ENCODE assay signal across 15 cellular contexts in genomic region chr1:68104155-68104554, GRCh38. TPM values are rescaled to one million over a fixed set of nuclear protein-coding genes. Genes with fewer than 3 reads are reported as not detected.
DNase-seq lines count a peak whose midpoint lies in the region; ATAC-seq and TF ChIP-seq lines count a peak whose summit lies in the region.
"Had no signal": no experiment of that assay in that cellular context is flagged by ENCODE, and none has a peak within 500 bp of the region (broad histone marks: within the 10 kb centered on the region; RNA-seq: fewer than 3 reads in every experiment).

No MANE protein-coding gene starts in this region.

- H4K20me1 ChIP-seq in PC-3 (ENCODE audit: low read length) (no peaks in the 10 kb centered on the region), fibroblast of lung (ENCODE audit: control insufficient read depth, extremely low read depth, insufficient read depth, low read length) (no peaks in the 10 kb centered on the region)
- H4K20me1 ChIP-seq: BLaER1 treated with 17β-estradiol and CSF1 and Interleukin-3, amounts not matched to agents 10 nM and 100 nM had no signal

- H2AFZ ChIP-seq in PC-3 (ENCODE audit: low read length) (no peak overlapping the region), fibroblast of lung (ENCODE audit: low read length) (no peak overlapping the region)

- no peaks in the 10 kb centered on the region for H3K9me2 ChIP-seq in PC-3 (replicated peaks; ENCODE audit: low read length)

- CTCF ChIA-PET in PC-3 (lab: Charles Lee), result interaction anchor here (1.0 kb wide), 1 partner anchor 569 kb away, joined by 4 read pairs; no protein-coding TSS in a partner anchor

- H3K4me1 ChIP-seq in PC-3 (ENCODE audit: insufficient read depth, low read length) (peaks cover 5% of the 10 kb centered on the region), fibroblast of lung (ENCODE audit: control insufficient read depth, extremely low read depth, insufficient read depth, low read length) (peaks cover 3% of the 10 kb centered on the region), ovary (ENCODE audit: insufficient read depth) (peaks cover 3% of the 10 kb centered on the region), colonic mucosa (peaks cover 3% of the 10 kb centered on the region)
- H3K4me1 ChIP-seq: BLaER1 treated with 17β-estradiol and CSF1 and Interleukin-3, amounts not matched to agents 10 nM and 100 nM had no signal

- no peak for TF ChIP-seq EP300 in ovary (IDR thresholded peaks at IDR 0.05)

- H3K9ac ChIP-seq in PC-3 (ENCODE audit: low read length) (no peak overlapping the region), fibroblast of lung (ENCODE audit: insufficient read depth, low read length) (no peak overlapping the region), colonic mucosa (ENCODE audit: low read depth in 2 of 2, low read length in 2 of 2) (no peak overlapping the region)
- H3K9ac ChIP-seq: BLaER1 treated with 17β-estradiol and CSF1 and Interleukin-3, amounts not matched to agents 10 nM and 100 nM had no signal

- H3K36me3 ChIP-seq in PC-3 (ENCODE audit: low read depth, low read length), result no peaks in the 10 kb centered on the region
- no peaks in the 10 kb centered on the region for H3K36me3 ChIP-seq in fibroblast of lung (ENCODE audit: control insufficient read depth, insufficient read depth, low read length)
- H3K36me3 ChIP-seq in ovary, result no peaks in the 10 kb centered on the region
- H3K36me3 ChIP-seq in colonic mucosa, result no peaks in the 10 kb centered on the region
- H3K36me3 ChIP-seq: BLaER1 treated with 17β-estradiol and CSF1 and Interleukin-3, amounts not matched to agents 10 nM and 100 nM had no signal

- no peak overlapping the region for H3K4me2 ChIP-seq in PC-3 (ENCODE audit: low read length)
- no peak overlapping the region for H3K4me2 ChIP-seq in fibroblast of lung (ENCODE audit: extremely low read depth, insufficient read depth, low read length)
- H3K4me2 ChIP-seq: BLaER1 treated with 17β-estradiol and CSF1 and Interleukin-3, amounts not matched to agents 10 nM and 100 nM had no signal

- no peaks in the 10 kb centered on the region for H3K27me3 Mint-ChIP-seq in osteocyte (ENCODE audit: unreplicated experiment)

- H3K4me3 Mint-ChIP-seq in osteocyte (ENCODE audit: unreplicated experiment), result no peak overlapping the region
- H3K4me3 Mint-ChIP-seq: activated CD8-positive, alpha-beta T cell treated with anti-CD3 and anti-CD28 coated beads, Interleukin-2, amount 10 ng/mL, durations not matched to agents 7 days and 5 days had no signal

- H3K36me3 Mint-ChIP-seq in osteocyte (ENCODE audit: unreplicated experiment), result peaks cover 9% of the 10 kb centered on the region

- no TSS peak for BruUV-seq in PC-3 (replicated peaks; lab: Mats Ljungman, UMichigan)

- H3K4me3 ChIP-seq in PC-3 (ENCODE audit: low read length), result no peak overlapping the region
- H3K4me3 ChIP-seq in fibroblast of lung (replicated peaks in 1 of 4; ENCODE audit: control extremely low read depth in 1 of 4, insufficient read depth in 1 of 4, low read depth in 3 of 4, low read length in 4 of 4), result no peak overlapping the region
- no peak overlapping the region for H3K4me3 ChIP-seq in ovary
- H3K4me3 ChIP-seq in colonic mucosa, result no peak overlapping the region
- H3K4me3 ChIP-seq: BLaER1 treated with 17β-estradiol and CSF1 and Interleukin-3, amounts not matched to agents 10 nM and 100 nM had no signal

- DNase-seq in ELR (ENCODE audit: low read depth) (peak; percentile 40), PC-3 (peak; percentile 32), fibroblast of lung (ENCODE audit: low read depth in 2 of 2) (peak; percentile 71 to 89), osteocyte (ENCODE audit: extremely low spot score, unreplicated experiment) (no peak), ovary (no peak), erythroblast (lab: John Stamatoyannopoulos, UW) (no peak), LoVo (ENCODE audit: low spot score) (no peak), colonic mucosa (no peak)
- DNase-seq: activated CD8-positive, alpha-beta T cell treated with anti-CD3 and anti-CD28 coated beads, Interleukin-2, amount 10 ng/mL, durations not matched to agents 7 days and 5 days; activated gamma-delta T cell treated with Interleukin-2 at 50 U/mL for 16 hours; NCI-H446; stimulated activated naive CD4-positive, alpha-beta T cell treated with Interleukin-2 at 50 U/mL for 16 hours had no signal

- H3K9me3 Mint-ChIP-seq in osteocyte (ENCODE audit: unreplicated experiment), result no peaks in the 10 kb centered on the region

- H3K27ac Mint-ChIP-seq in osteocyte (ENCODE audit: unreplicated experiment), result peak overlapping the region; percentile 62
- H3K27ac Mint-ChIP-seq: activated CD8-positive, alpha-beta T cell treated with anti-CD3 and anti-CD28 coated beads, Interleukin-2, amount 10 ng/mL, durations not matched to agents 7 days and 5 days had no signal

- H3K9me3 ChIP-seq in PC-3 (ENCODE audit: low read length) (no peaks in the 10 kb centered on the region), fibroblast of lung (ENCODE audit: control insufficient read depth, insufficient read depth, low read depth, low read length) (no peaks in the 10 kb centered on the region), ovary (no peaks in the 10 kb centered on the region), colonic mucosa (no peaks in the 10 kb centered on the region)
- H3K9me3 ChIP-seq: BLaER1 treated with 17β-estradiol and CSF1 and Interleukin-3, amounts not matched to agents 10 nM and 100 nM had no signal

- ATAC-seq in PC-3, result no peak; the same call in 1 of the 2 replicates
- ATAC-seq: activated CD8-positive, alpha-beta T cell treated with anti-CD3 and anti-CD28 coated beads, Interleukin-2, amount 10 ng/mL, durations not matched to agents 7 days and 5 days had no signal

- H3K27me3 ChIP-seq in PC-3 (ENCODE audit: low read length) (no peaks in the 10 kb centered on the region), fibroblast of lung (ENCODE audit: control insufficient read depth, insufficient read depth, low read length) (no peaks in the 10 kb centered on the region), ovary (no peaks in the 10 kb centered on the region), colonic mucosa (no peaks in the 10 kb centered on the region)
- H3K27me3 ChIP-seq: BLaER1 treated with 17β-estradiol and CSF1 and Interleukin-3, amounts not matched to agents 10 nM and 100 nM had no signal

- H3K4me1 Mint-ChIP-seq in osteocyte (ENCODE audit: unreplicated experiment), result peaks cover 16% of the 10 kb centered on the region

- TF ChIP-seq CTCF in PC-3 (conservative IDR thresholded peaks at IDR 0.05; ENCODE audit: low read depth, low read length) (no peak), fibroblast of lung (conservative IDR thresholded peaks at IDR 0.05 in 1 of 2, IDR thresholded peaks at IDR 0.05 in 1 of 2; ENCODE audit: low read depth in 1 of 2, low read length in 2 of 2) (no peak), osteocyte (IDR thresholded peaks at IDR 0.05) (no peak), ovary (IDR thresholded peaks at IDR 0.05) (no peak), colonic mucosa (IDR thresholded peaks at IDR 0.05) (no peak)

- H3F3A ChIP-seq in PC-3 (ENCODE audit: low read length, unreplicated experiment), result no peaks in the 10 kb centered on the region

- H3K79me2 ChIP-seq in PC-3 (ENCODE audit: low read length), result no peaks in the 10 kb centered on the region
- no peaks in the 10 kb centered on the region for H3K79me2 ChIP-seq in fibroblast of lung (ENCODE audit: control insufficient read depth, insufficient read depth, low read length)

- H3K27ac ChIP-seq in PC-3 (ENCODE audit: low read length), result no peak overlapping the region
- peak overlapping the region; percentile 33 for H3K27ac ChIP-seq in fibroblast of lung (ENCODE audit: insufficient read depth, low read length)
- H3K27ac ChIP-seq in ovary, result no peak overlapping the region
- H3K27ac ChIP-seq in colonic mucosa, result no peak overlapping the region
- H3K27ac ChIP-seq: BLaER1 treated with 17β-estradiol and CSF1 and Interleukin-3, amounts not matched to agents 10 nM and 100 nM; RWPE1 had no signal

- WGBS in ovary, 3 donors, result 24 to 36% (median 34%) methylated on average over 3 of the region's 3 CpGs

- intact Hi-C loops in PC-3 (cut with micrococcal nuclease), result no loop called here
- intact Hi-C loops in ovary (cut with DNase I), result loop anchor here in 2 of 4 donors (10.0 kb wide), 2 partner anchors 49 to 89 kb away; partner anchors contain the start of gene DIRAS3 (in 1 of the 2)
- intact Hi-C loops in colonic mucosa (cut with DNase I), result no loop called here

- POLR2A ChIA-PET in PC-3 (lab: Charles Lee; ENCODE audit: unreplicated experiment), result no interaction called here

- TF ChIP-seq POLR2A in ovary (IDR thresholded peaks at IDR 0.05) (no peak), erythroblast (IDR thresholded peaks at IDR 0.05; ENCODE audit: low read length) (no peak)

RNA-seq across cellular contexts. Expression of gene DIRAS3, which starts 53.7 kb away (rescaled TPM):
- total RNA-seq in PC-3 (2014; rRNA removed) (not detected in 2 replicates), fibroblast of lung (1.5 and 1.8 TPM in 2 replicates), osteocyte (1.4 and 1.7 TPM in 2 replicates), ovary (100 to 1,000 TPM in 2 of 7 donors, 10 to 100 TPM in 5; 44.4 to 109 (median 74.8) TPM), colonic mucosa (under 1 TPM; 0.42 to 0.69 TPM)
- polyA plus RNA-seq in fibroblast of lung (2.9 and 6.5 TPM in 2 replicates), ovary (10 to 100 TPM; 58.3 to 66.5 TPM)
- polyA plus RNA-seq in fibroblast of lung (2012), result 2.5 and 5.8 TPM in 2 replicates
- polyA minus RNA-seq in fibroblast of lung (ENCODE audit: low replicate concordance), result 4.7 and 22.7 TPM in 2 replicates
- total RNA-seq: activated CD8-positive, alpha-beta T cell treated with anti-CD3 and anti-CD28 coated beads, Interleukin-2, amount 10 ng/mL, durations not matched to agents 7 days and 5 days; H1 had no signal

Comparison
In these comparisons a context has a peak if more than half of its experiments do, and no peak if none do; other contexts are left out.
1. DNase-seq: peak in ELR (single experiment), PC-3 (single experiment) and fibroblast of lung (2 of 2); none in osteocyte (single experiment), ovary (0 of 5), erythroblast (0 of 2), LoVo (single experiment) and colonic mucosa (single experiment).
2. RNA of gene DIRAS3, which starts 53.7 kb away (total RNA-seq): 44.4 to 109 TPM in ovary; 1.5 to 1.8 TPM in fibroblast of lung, 1.4 to 1.7 TPM in osteocyte, 0.42 to 0.69 TPM in colonic mucosa and not detected in PC-3; every median in the first group is over 10 times any median in the second.